35 cellular contexts compared by ENCODE assay signal in genomic region chr6:142458857-142459256, GRCh38.
"Had no signal": no experiment of that assay in that cellular context is flagged by ENCODE, and none has a peak within 500 bp of the region (broad histone marks: within the 10 kb centered on the region; RNA-seq: fewer than 3 reads in every experiment).

No MANE protein-coding gene starts in this region.

- H3K27me3 Mint-ChIP-seq: activated CD4-positive, alpha-beta memory T cell treated with anti-CD3 and anti-CD28 coated beads for 36 hours; activated CD4-positive, alpha-beta T cell treated with anti-CD3 and anti-CD28 coated beads, Interleukin-2, amount 10 ng/mL, durations not matched to agents 24 days and 14 days; activated naive CD4-positive, alpha-beta T cell treated with anti-CD3 and anti-CD28 coated beads, Interleukin-2, amount 50 U/mL, for 24 hours; activated naive CD8-positive, alpha-beta T cell treated with anti-CD3 and anti-CD28 coated beads for 36 hours; activated naive CD8-positive, alpha-beta T cell treated with anti-CD3 and anti-CD28 coated beads, Interleukin-2, amount 50 U/mL, for 24 hours; brain had no signal

- H3K27ac Mint-ChIP-seq: activated CD4-positive, alpha-beta memory T cell treated with anti-CD3 and anti-CD28 coated beads for 36 hours; activated CD4-positive, alpha-beta T cell treated with anti-CD3 and anti-CD28 coated beads for 36 hours; activated CD4-positive, alpha-beta T cell treated with anti-CD3 and anti-CD28 coated beads, Interleukin-2, amount 10 ng/mL, durations not matched to agents 24 days and 14 days; activated CD8-positive, alpha-beta memory T cell treated with anti-CD3 and anti-CD28 coated beads, Interleukin-2, amount 10 ng/mL, durations not matched to agents 7 days and 5 days; activated CD8-positive, alpha-beta T cell treated with anti-CD3 and anti-CD28 coated beads, Interleukin-2, amount 10 ng/mL, durations not matched to agents 7 days and 5 days; activated naive CD4-positive, alpha-beta T cell treated with anti-CD3 and anti-CD28 coated beads for 36 hours; activated naive CD4-positive, alpha-beta T cell treated with anti-CD3 and anti-CD28 coated beads, Interleukin-2, amount 50 U/mL, for 24 hours; activated naive CD8-positive, alpha-beta T cell treated with anti-CD3 and anti-CD28 coated beads for 36 hours; activated naive CD8-positive, alpha-beta T cell treated with anti-CD3 and anti-CD28 coated beads, Interleukin-2, amount 50 U/mL, for 24 hours; activated T-helper 1 cell treated with anti-CD3 and anti-CD28 coated beads, Interleukin-12 subunit alpha, Interleukin-12 subunit beta, Interleukin-2, Interleukin-4 antibody, amounts not matched to agents 30 ng/mL and 10 ng/mL and 1 ng/mL, durations not matched to agents 14 hours and 24 hours and 36 hours; activated T-helper 2 cell treated with anti-CD3 and anti-CD28 coated beads, Interferon-gamma antibody, Interleukin-2, Interleukin-4, amounts not matched to agents 10 μg/mL and 5 μg/mL and 100 μg/mL, durations not matched to agents 14 hours and 24 hours and 36 hours; brain had no signal

- H3K9me3 ChIP-seq: adrenal gland, breast epithelium, colonic mucosa, gastroesophageal sphincter had no signal

- FAIRE-seq: endometrium, endothelial cell of umbilical vein had no signal

- H3K36me3 ChIP-seq: adrenal gland, breast epithelium, cardiac muscle cell, colonic mucosa, esophagus squamous epithelium, gastroesophageal sphincter, heart right ventricle had no signal

- H3K4me3 ChIP-seq: adrenal gland, breast epithelium, cardiac muscle cell, colonic mucosa, esophagus squamous epithelium, gastroesophageal sphincter, heart right ventricle had no signal

- H3K4me3 Mint-ChIP-seq: activated CD4-positive, alpha-beta memory T cell treated with anti-CD3 and anti-CD28 coated beads for 36 hours; activated CD4-positive, alpha-beta T cell treated with anti-CD3 and anti-CD28 coated beads for 36 hours; activated CD4-positive, alpha-beta T cell treated with anti-CD3 and anti-CD28 coated beads, Interleukin-2, amount 10 ng/mL, durations not matched to agents 24 days and 14 days; activated CD8-positive, alpha-beta memory T cell treated with anti-CD3 and anti-CD28 coated beads, Interleukin-2, amount 10 ng/mL, durations not matched to agents 7 days and 5 days; activated CD8-positive, alpha-beta T cell treated with anti-CD3 and anti-CD28 coated beads, Interleukin-2, amount 10 ng/mL, durations not matched to agents 7 days and 5 days; activated naive CD4-positive, alpha-beta T cell treated with anti-CD3 and anti-CD28 coated beads for 36 hours; activated naive CD4-positive, alpha-beta T cell treated with anti-CD3 and anti-CD28 coated beads, Interleukin-2, amount 50 U/mL, for 24 hours; activated naive CD8-positive, alpha-beta T cell treated with anti-CD3 and anti-CD28 coated beads for 36 hours; activated naive CD8-positive, alpha-beta T cell treated with anti-CD3 and anti-CD28 coated beads, Interleukin-2, amount 50 U/mL, for 24 hours; activated T-helper 1 cell treated with anti-CD3 and anti-CD28 coated beads, Interleukin-12 subunit alpha, Interleukin-12 subunit beta, Interleukin-2, Interleukin-4 antibody, amounts not matched to agents 30 ng/mL and 10 ng/mL and 1 ng/mL, durations not matched to agents 14 hours and 24 hours and 36 hours; brain had no signal

- H3K27ac ChIP-seq: adrenal gland, breast epithelium, cardiac muscle cell, colonic mucosa, epithelial cell of prostate, esophagus squamous epithelium, gastroesophageal sphincter, heart right ventricle had no signal

- H3K4me1 Mint-ChIP-seq: activated CD4-positive, alpha-beta T cell treated with anti-CD3 and anti-CD28 coated beads, Interleukin-2, amount 10 ng/mL, durations not matched to agents 24 days and 14 days; activated CD8-positive, alpha-beta memory T cell treated with anti-CD3 and anti-CD28 coated beads, Interleukin-2, amount 10 ng/mL, durations not matched to agents 7 days and 5 days; activated naive CD4-positive, alpha-beta T cell treated with anti-CD3 and anti-CD28 coated beads, Interleukin-2, amount 50 U/mL, for 24 hours; brain had no signal

- H3K27me3 ChIP-seq: adrenal gland, breast epithelium, cardiac muscle cell, colonic mucosa, esophagus squamous epithelium, heart right ventricle had no signal

- H3K36me3 Mint-ChIP-seq: brain had no signal

- H3K4me1 ChIP-seq: adrenal gland, breast epithelium, colonic mucosa, esophagus squamous epithelium, gastroesophageal sphincter, heart right ventricle had no signal

- ATAC-seq: activated CD8-positive, alpha-beta memory T cell treated with anti-CD3 and anti-CD28 coated beads, Interleukin-2, amount 10 ng/mL, durations not matched to agents 7 days and 5 days; activated CD8-positive, alpha-beta T cell treated with anti-CD3 and anti-CD28 coated beads, Interleukin-2, amount 10 ng/mL, durations not matched to agents 7 days and 5 days; gastroesophageal sphincter; heart right ventricle had no signal

- DNase-seq: activated CD4-positive, alpha-beta memory T cell treated with anti-CD3 and anti-CD28 coated beads for 36 hours; activated CD4-positive, alpha-beta T cell treated with anti-CD3 and anti-CD28 coated beads for 36 hours; activated CD4-positive, alpha-beta T cell treated with anti-CD3 and anti-CD28 coated beads, Interleukin-2, amount 10 ng/mL, durations not matched to agents 24 days and 14 days; activated CD4-positive, CD25-positive, alpha-beta regulatory T cell; activated CD4-positive, CD25-positive, alpha-beta regulatory T cell treated with anti-CD3 and anti-CD28 coated beads, Interleukin-2, amount 50 U/mL, for 72 hours; activated CD8-positive, alpha-beta memory T cell treated with anti-CD3 and anti-CD28 coated beads, Interleukin-2, amount 10 ng/mL, durations not matched to agents 7 days and 5 days; activated CD8-positive, alpha-beta memory T cell treated with anti-CD3 and anti-CD28 coated beads, Interleukin-2, amount 50 U/mL, for 4 hours; activated CD8-positive, alpha-beta T cell treated with anti-CD3 and anti-CD28 coated beads, Interleukin-2, amount 10 ng/mL, durations not matched to agents 7 days and 5 days; activated effector memory CD4-positive, alpha-beta T cell treated with anti-CD3 and anti-CD28 coated beads, Interleukin-2, amount 50 U/mL, for 16 hours; activated naive CD4-positive, alpha-beta T cell treated with anti-CD3 and anti-CD28 coated beads for 36 hours; activated naive CD8-positive, alpha-beta T cell treated with anti-CD3 and anti-CD28 coated beads for 36 hours; activated naive CD8-positive, alpha-beta T cell treated with anti-CD3 and anti-CD28 coated beads, Interleukin-2, amount 50 U/mL, for 24 hours; activated T-cell treated with anti-CD3 and anti-CD28 coated beads, Interleukin-2, amount 50 U/mL, for 1 hour; activated T-cell treated with anti-CD3 and anti-CD28 coated beads, Interleukin-2, amount 50 U/mL, for 48 hours; adrenal gland; amygdala; aorta; central memory CD4-positive, alpha-beta T cell; cerebellar nuclear complex; colonic mucosa; effector CD8-positive, alpha-beta T cell; esophagus squamous epithelium; foreskin melanocyte; heart right ventricle; T-helper 2 cell had no signal
